Comparison of ENCODE assay signal across 24 cellular contexts in the genomic region with DNA sequence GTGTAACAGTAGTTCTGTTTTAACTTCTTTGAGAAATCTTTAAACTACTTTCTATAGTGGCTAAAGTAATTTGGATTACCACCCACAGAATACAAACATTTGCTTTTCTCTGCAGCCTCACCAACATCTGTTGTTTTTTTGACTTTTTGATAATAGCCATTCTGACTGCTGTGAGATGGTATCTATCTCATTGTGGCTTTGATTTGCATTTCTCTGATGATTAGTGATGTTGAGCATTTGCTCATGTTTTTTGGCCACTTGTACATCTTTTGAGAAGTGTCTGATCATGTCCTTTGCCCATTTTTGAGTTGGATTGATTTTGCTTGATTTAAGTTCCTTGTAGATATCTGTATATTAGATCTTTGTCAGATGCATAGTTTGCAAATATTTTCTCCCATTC.
"Had no signal": no experiment of that assay in that cellular context is flagged by ENCODE, and none has a peak within 500 bp of the region (broad histone marks: within the 10 kb centered on the region; RNA-seq: fewer than 3 reads in every experiment).

No MANE protein-coding gene starts in this region.

- H3K36me3 ChIP-seq: neutrophil, pancreas, prostate gland, right lobe of liver, sigmoid colon, stomach, thoracic aorta, thyroid gland, transverse colon, upper lobe of right lung, uterus had no signal

- H3K4me3 ChIP-seq: pancreas, prostate gland, right lobe of liver, sigmoid colon, stomach, thoracic aorta, thyroid gland, transverse colon, upper lobe of right lung, uterus had no signal

- FAIRE-seq: pancreas, small intestine had no signal

- DNase-seq: naive thymus-derived CD8-positive, alpha-beta T cell; nephron progenitor cell; nucleus accumbens; pancreas; right cardiac atrium; right lobe of liver; sigmoid colon; small intestine; stimulated activated CD4-positive, alpha-beta T cell treated with anti-CD3 and anti-CD28 coated beads, Interleukin-15, amount 100 ng/mL, for 24 hours; stimulated activated CD4-positive, alpha-beta T cell treated with anti-CD3 and anti-CD28 coated beads, Interleukin-2, amount 100 ng/mL, for 24 hours; stimulated activated CD4-positive, alpha-beta T cell treated with anti-CD3 and anti-CD28 coated beads, Interleukin-2, amount 100 ng/mL, for 48 hours; stimulated activated CD4-positive, alpha-beta T cell treated with anti-CD3 and anti-CD28 coated beads, Interleukin-4, amount 100 ng/mL, for 24 hours; stimulated activated naive B cell treated with anti-CD40 and anti-IgM and Interleukin-4, amounts not matched to agents 10 μg/mL and 1 μg/mL and 100 μg/mL, for 72 hours; stimulated activated naive CD4-positive, alpha-beta T cell treated with Interleukin-2 at 50 U/mL for 16 hours; stomach; thyroid gland; transverse colon; upper lobe of right lung; uterus had no signal

- H3K4me1 ChIP-seq: prostate gland, right lobe of liver, sigmoid colon, stomach, thyroid gland, transverse colon, upper lobe of right lung, uterus had no signal

- H3K27ac ChIP-seq: neutrophil, pancreas, prostate gland, right lobe of liver, sigmoid colon, stomach, thoracic aorta, thyroid gland, transverse colon, upper lobe of right lung, uterus had no signal

- H3K27me3 ChIP-seq: neutrophil, pancreas, right lobe of liver, sigmoid colon, stomach, thyroid gland, transverse colon, upper lobe of right lung, uterus had no signal

- ATAC-seq: naive thymus-derived CD8-positive, alpha-beta T cell; natural killer cell treated with Interleukin-12 subunit alpha and Interleukin-12 subunit beta and Interleukin-15 and Interleukin-18, amount 100 ng/mL, for 72 hours; pancreas; right cardiac atrium; right lobe of liver; stimulated activated effector memory CD8-positive, alpha-beta T cell treated with anti-CD3 and anti-CD28 coated beads, Interleukin-12 subunit alpha, Interleukin-12 subunit beta, amount 100 ng/mL, for 72 hours; stimulated activated naive B cell treated with anti-CD40 and anti-IgM and Interleukin-4, amounts not matched to agents 10 μg/mL and 1 μg/mL and 100 μg/mL, for 72 hours; upper lobe of right lung had no signal

- H3K9me3 ChIP-seq: neutrophil, pancreas, prostate gland, right lobe of liver, sigmoid colon, stomach, thoracic aorta, thyroid gland, transverse colon, upper lobe of right lung, uterus had no signal
